9 cellular contexts compared by ENCODE assay signal in the genomic region with DNA sequence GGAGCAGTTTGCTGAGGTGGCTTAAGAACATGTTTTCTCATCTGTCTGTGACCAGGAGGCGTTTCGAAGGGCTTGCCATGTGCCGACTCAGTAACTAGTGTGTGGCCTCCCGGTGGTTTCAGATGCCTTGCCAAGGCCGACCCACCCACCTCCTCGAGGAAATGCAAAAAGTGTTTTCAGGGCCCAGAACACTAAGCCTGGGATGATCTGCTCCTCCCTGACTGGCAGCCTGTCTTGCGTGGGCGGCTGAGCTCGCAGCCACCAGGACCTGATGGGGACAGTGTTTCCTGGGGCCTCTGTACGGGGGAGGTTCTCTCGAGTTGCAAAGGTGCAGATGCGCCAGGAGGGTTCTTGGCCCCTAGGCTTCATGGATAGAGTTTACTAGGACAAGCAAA.
DNase-seq lines count a peak whose midpoint lies in the region; ATAC-seq and TF ChIP-seq lines count a peak whose summit lies in the region.
"Had no signal": no experiment of that assay in that cellular context is flagged by ENCODE, and none has a peak within 500 bp of the region (broad histone marks: within the 10 kb centered on the region; RNA-seq: fewer than 3 reads in every experiment).

No MANE protein-coding gene starts in this region.

- H3K9me3 ChIP-seq in WERI-Rb-1 (ENCODE audit: severe bottlenecking): no peaks in the 10 kb centered on the region
- no peaks in the 10 kb centered on the region for H3K9me3 ChIP-seq in iPS-20b (ENCODE audit: insufficient read depth, low read depth, low read length)
- H3K9me3 ChIP-seq in smooth muscle cell (replicated peaks; ENCODE audit: low read depth): no peaks in the 10 kb centered on the region
- H3K9me3 ChIP-seq in esophagus muscularis mucosa: no peaks in the 10 kb centered on the region

- H3K27ac ChIP-seq in GM23338 (ENCODE audit: low read depth) (no peak overlapping the region), WERI-Rb-1 (peak overlapping the region; percentile 46), iPS-20b (ENCODE audit: low read length) (no peak overlapping the region), smooth muscle cell (ENCODE audit: low read depth) (peak overlapping the region; percentile 95), esophagus muscularis mucosa (replicated peaks in 1 of 4) (peak overlapping the region in 2 of 4 donors; percentile 27 to 50)

- H3K4me2 ChIP-seq in GM23338 (peak overlapping the region; percentile 66; the same call in 1 of the 2 replicates), smooth muscle cell (peak overlapping the region; percentile 84)

- TF ChIP-seq POLR2A in esophagus muscularis mucosa (IDR thresholded peaks at IDR 0.05; ENCODE audit: low read depth): no peak

- 0 out of 2 replicates have a peak overlapping the region, but pooled peaks have one; percentile 61 for H3K27ac Mint-ChIP-seq in GM23338
- no peak overlapping the region for H3K27ac Mint-ChIP-seq in activated CD4-positive, alpha-beta T cell treated with anti-CD3 and anti-CD28 coated beads for 36 hours

- peaks cover 3% of the 10 kb centered on the region; the same call in 1 of the 2 replicates for H3F3A ChIP-seq in GM23338 (replicated peaks; ENCODE audit: low read depth)
- peaks cover 14% of the 10 kb centered on the region for H3F3A ChIP-seq in smooth muscle cell (ENCODE audit: low read depth)

- peaks cover 4% of the 10 kb centered on the region for H3K27me3 Mint-ChIP-seq in GM23338 (ENCODE audit: insufficient read depth, low read depth, poor library complexity)
- no peaks in the 10 kb centered on the region for H3K27me3 Mint-ChIP-seq in activated CD4-positive, alpha-beta T cell treated with anti-CD3 and anti-CD28 coated beads for 36 hours

- no peak overlapping the region for H3K4me3 Mint-ChIP-seq in GM23338
- no peak overlapping the region for H3K4me3 Mint-ChIP-seq in activated CD4-positive, alpha-beta T cell treated with anti-CD3 and anti-CD28 coated beads for 36 hours

- H2AFZ ChIP-seq in GM23338 (no peak overlapping the region), smooth muscle cell (ENCODE audit: low read depth) (no peak overlapping the region)

- peaks cover 78% of the 10 kb centered on the region for H3K4me1 Mint-ChIP-seq in GM23338
- no peaks in the 10 kb centered on the region for H3K4me1 Mint-ChIP-seq in activated CD4-positive, alpha-beta T cell treated with anti-CD3 and anti-CD28 coated beads for 36 hours

- TF ChIP-seq EP300 in esophagus muscularis mucosa (IDR thresholded peaks at IDR 0.05): no peak

- H3K4me3 ChIP-seq in GM23338: no peak overlapping the region
- peak overlapping the region; percentile 42 for H3K4me3 ChIP-seq in WERI-Rb-1 (ENCODE audit: low read depth, low read length)
- H3K4me3 ChIP-seq in iPS-20b (ENCODE audit: low read length): no peak overlapping the region
- H3K4me3 ChIP-seq in smooth muscle cell: peak overlapping the region; percentile 31
- H3K4me3 ChIP-seq in esophagus muscularis mucosa: peak overlapping the region in 2 of 4 donors; percentile 5 to 41

- H3K36me3 Mint-ChIP-seq in GM23338 (ENCODE audit: low read depth): peaks cover 3% of the 10 kb centered on the region; the same call in 1 of the 3 replicates
- H3K36me3 Mint-ChIP-seq in activated CD4-positive, alpha-beta T cell treated with anti-CD3 and anti-CD28 coated beads for 36 hours (ENCODE audit: low read depth): no peaks in the 10 kb centered on the region

- H3K9me3 Mint-ChIP-seq in GM23338: no peaks in the 10 kb centered on the region
- H3K9me3 Mint-ChIP-seq in activated CD4-positive, alpha-beta T cell treated with anti-CD3 and anti-CD28 coated beads for 36 hours (ENCODE audit: low read depth): no peaks in the 10 kb centered on the region

- no peaks in the 10 kb centered on the region for H3K9me2 ChIP-seq in GM23338 (ENCODE audit: insufficient read depth)

- H3K79me2 ChIP-seq in GM23338 (replicated peaks; ENCODE audit: insufficient read depth) (peaks cover 70% of the 10 kb centered on the region), smooth muscle cell (ENCODE audit: low read depth) (peaks cover 27% of the 10 kb centered on the region)

- CTCF ChIA-PET in activated CD4-positive, alpha-beta T cell treated with anti-CD3 and anti-CD28 coated beads for 36 hours (lab: Charles Lee): no interaction called here

- H4K20me1 ChIP-seq in GM23338 (replicated peaks; ENCODE audit: insufficient read depth) (peaks cover 26% of the 10 kb centered on the region), smooth muscle cell (ENCODE audit: low read depth) (peaks cover 52% of the 10 kb centered on the region)

- H3K9ac ChIP-seq in iPS-20b (ENCODE audit: low read depth, low read length) (peak overlapping the region; percentile 15; the same call in 1 of the 2 replicates), smooth muscle cell (ENCODE audit: low read depth) (peak overlapping the region; percentile 70)

- DNase-seq in GM23338 (ENCODE audit: low spot score) (no peak), WERI-Rb-1 (peak; percentile 45), smooth muscle cell (lab: John Stamatoyannopoulos, UW; ENCODE audit: unreplicated experiment) (peak; percentile 45), NCI-H2081 treated with DMSO at 0.1 percent for 48 hours (lab: John Stamatoyannopoulos, UW) (no peak), esophagus muscularis mucosa (ENCODE audit: extremely low spot score) (no peak)
- DNase-seq in activated CD4-positive, alpha-beta T cell treated with anti-CD3 and anti-CD28 coated beads for 36 hours: no peak
- DNase-seq: cortex of kidney had no signal

- H3K36me3 ChIP-seq in GM23338 (ENCODE audit: insufficient read depth) (no peaks in the 10 kb centered on the region), WERI-Rb-1 (no peaks in the 10 kb centered on the region), iPS-20b (ENCODE audit: insufficient read depth, low read depth, low read length) (0 out of 2 replicates have a peak, but pooled peaks cover 3% of the 10 kb centered on the region), smooth muscle cell (ENCODE audit: low read depth) (no peaks in the 10 kb centered on the region), esophagus muscularis mucosa (no peaks in the 10 kb centered on the region)

- ATAC-seq in GM23338 (peak; percentile 18), GM19455 (IDR thresholded peaks at IDR 0.05; ENCODE audit: unreplicated experiment) (no peak)
- no peak for ATAC-seq in activated CD4-positive, alpha-beta T cell treated with anti-CD3 and anti-CD28 coated beads for 36 hours

- peaks cover 58% of the 10 kb centered on the region for H3K4me1 ChIP-seq in GM23338 (ENCODE audit: insufficient read depth)
- H3K4me1 ChIP-seq in iPS-20b (ENCODE audit: insufficient read depth, low read length): peaks cover 33% of the 10 kb centered on the region
- peaks cover 33% of the 10 kb centered on the region for H3K4me1 ChIP-seq in smooth muscle cell (ENCODE audit: low read depth)
- H3K4me1 ChIP-seq in esophagus muscularis mucosa: peaks cover 11 to 57% (median 46%) of the 10 kb centered on the region in 4 donors

- POLR2A ChIA-PET in activated CD4-positive, alpha-beta T cell treated with anti-CD3 and anti-CD28 coated beads for 36 hours (lab: Charles Lee): no interaction called here

- TF ChIP-seq CTCF in GM23338 (conservative IDR thresholded peaks at IDR 0.05; ENCODE audit: low read depth in 2 of 2): no peak
- TF ChIP-seq CTCF in WERI-Rb-1 (IDR thresholded peaks at IDR 0.05; ENCODE audit: low read depth, low read length): no peak
- no peak for TF ChIP-seq CTCF in smooth muscle cell (IDR thresholded peaks at IDR 0.05; ENCODE audit: borderline replicate concordance, insufficient read depth, poor library complexity, severe bottlenecking)
- no peak for TF ChIP-seq CTCF in esophagus muscularis mucosa (IDR thresholded peaks at IDR 0.05)

- H3K27me3 ChIP-seq in GM23338 (ENCODE audit: insufficient read depth): no peaks in the 10 kb centered on the region
- no peaks in the 10 kb centered on the region for H3K27me3 ChIP-seq in WERI-Rb-1 (ENCODE audit: insufficient read depth, low read depth, severe bottlenecking)
- no peaks in the 10 kb centered on the region for H3K27me3 ChIP-seq in iPS-20b (ENCODE audit: insufficient read depth, low read length)
- no peaks in the 10 kb centered on the region for H3K27me3 ChIP-seq in smooth muscle cell (ENCODE audit: low read depth)
- H3K27me3 ChIP-seq in esophagus muscularis mucosa: no peaks in the 10 kb centered on the region

- intact Hi-C loops in activated CD4-positive, alpha-beta T cell treated with anti-CD3 and anti-CD28 coated beads for 36 hours (cut with DNase I, micrococcal nuclease): no loop called here
- intact Hi-C loops in esophagus muscularis mucosa (cut with DNase I): loop anchor here (5.0 kb wide), 1 partner anchor 84 kb away; a partner anchor contains a TSS

- WGBS in smooth muscle cell (ENCODE audit: low lambda C conversion rate): 5% methylated on average over 12 of the region's 12 CpGs
- WGBS in esophagus muscularis mucosa: 51% methylated on average over 12 of the region's 12 CpGs

TF ChIP-seq in GM23338, 12 proteins besides CTCF, POLR2A, EP300 and RAD21 (continues in another document):
- TF ChIP-seq EZH2phosphoT487 (IDR thresholded peaks at IDR 0.05; ENCODE audit: unreplicated experiment): no peak
- no peak for TF ChIP-seq ZNF114 (CRISPR knock-in tag; IDR thresholded peaks at IDR 0.05)
- no peak for TF ChIP-seq JUNB (IDR thresholded peaks at IDR 0.05; ENCODE audit: unreplicated experiment)

Comparison
In these comparisons a context has a peak if more than half of its experiments do, and no peak if none do; other contexts are left out.
1. DNase-seq: peak in WERI-Rb-1 (single experiment) and smooth muscle cell (single experiment); none in GM23338 (single experiment), activated CD4-positive, alpha-beta T cell treated with anti-CD3 and anti-CD28 coated beads for 36 hours (single experiment), NCI-H2081 treated with DMSO at 0.1 percent for 48 hours (single experiment) and esophagus muscularis mucosa (single experiment).
2. H3K27ac ChIP-seq: peak in WERI-Rb-1 (single experiment) and smooth muscle cell (single experiment); none in GM23338 (single experiment) and iPS-20b (single experiment).
3. H3K4me3 ChIP-seq: peak in WERI-Rb-1 (single experiment) and smooth muscle cell (single experiment); none in GM23338 (single experiment) and iPS-20b (single experiment).